In genomic region chr5:79934681-79935080, GRCh38 we compare ENCODE assay signal across 1 cellular context.
TF ChIP-seq lines count a peak whose summit lies in the region.

No MANE protein-coding gene starts in this region.

TF ChIP-seq in HepG2, 621 proteins besides CTCF, POLR2A, EP300 and RAD21:
- TF ChIP-seq ZMAT5 (CRISPR knock-in tag; IDR thresholded peaks at IDR 0.05; ENCODE audit: borderline replicate concordance, low read depth) (no peak), ZNF30 (CRISPR knock-in tag; IDR thresholded peaks at IDR 0.05) (no peak), ZGPAT (CRISPR knock-in tag; IDR thresholded peaks at IDR 0.05) (no peak), SUZ12 (IDR thresholded peaks at IDR 0.05; ENCODE audit: low read depth, low read length) (no peak), ZNF549 (CRISPR knock-in tag; IDR thresholded peaks at IDR 0.05) (no peak), NFIB (CRISPR knock-in tag; IDR thresholded peaks at IDR 0.05; ENCODE audit: borderline replicate concordance) (no peak), EHMT2 (IDR thresholded peaks at IDR 0.05; ENCODE audit: borderline replicate concordance, low read depth, low read length) (no peak), ZNF292 (CRISPR knock-in tag; IDR thresholded peaks at IDR 0.05; ENCODE audit: borderline replicate concordance, low read depth) (no peak), ZNF354B (CRISPR knock-in tag; IDR thresholded peaks at IDR 0.05) (no peak), ATF2 (CRISPR knock-in tag; IDR thresholded peaks at IDR 0.05) (no peak), ZNF720 (CRISPR knock-in tag; IDR thresholded peaks at IDR 0.05) (no peak), KLF13 (CRISPR knock-in tag; IDR thresholded peaks at IDR 0.05) (no peak), GTF2F1 (IDR thresholded peaks at IDR 0.05; ENCODE audit: low read length) (no peak), ARHGAP35 (CRISPR knock-in tag; IDR thresholded peaks at IDR 0.05; ENCODE audit: borderline replicate concordance) (no peak)
TF ChIP-seq in HepG2: peak in this region for 0.
